Comparison of ENCODE assay signal across 16 cellular contexts in genomic region chr14:98580131-98580678, GRCh38.
DNase-seq lines count a peak whose midpoint lies in the region; ATAC-seq, FAIRE-seq and TF ChIP-seq lines count a peak whose summit lies in the region.
"Had no signal": no experiment of that assay in that cellular context is flagged by ENCODE, and none has a peak within 500 bp of the region (broad histone marks: within the 10 kb centered on the region; RNA-seq: fewer than 3 reads in every experiment).

No MANE protein-coding gene starts in this region.

- no peak overlapping the region for H3K27ac ChIP-seq in A549

- no peaks in the 10 kb centered on the region for H3K9me3 ChIP-seq in A549

- TF ChIP-seq RAD21 in A549 (conservative IDR thresholded peaks at IDR 0.05 in 1 of 2, IDR thresholded peaks at IDR 0.05 in 1 of 2) = no peak

- CTCF ChIA-PET in A549 (lab: Yijun Ruan, JAX) = no interaction called here

- TF ChIP-seq EP300 in A549 (IDR thresholded peaks at IDR 0.05) = no peak

- H3K4me2 ChIP-seq in A549 = no peak overlapping the region

- H3K4me3 ChIP-seq in A549 (no peak overlapping the region), GM12865 (ENCODE audit: low read depth, low read length) (no peak overlapping the region), epithelial cell of esophagus (ENCODE audit: low read length) (no peak overlapping the region)

- TF ChIP-seq CTCF in A549 (IDR thresholded peaks at IDR 0.05) (no peak), GM12865 (IDR thresholded peaks at IDR 0.05; ENCODE audit: insufficient read depth, low read depth, low read length, missing control alignments) (no peak), epithelial cell of esophagus (IDR thresholded peaks at IDR 0.05; ENCODE audit: insufficient read depth, low read depth, low read length, missing control alignments) (no peak)

- POLR2A ChIA-PET in A549 (lab: Yijun Ruan, JAX) = no interaction called here

- H3K4me1 ChIP-seq in A549 = no peaks in the 10 kb centered on the region

- 3% methylated on average over 3 of the region's 3 CpGs for WGBS in A549 (ENCODE audit: missing lambda C conversion rate)

- no peak for ATAC-seq in A549
- ATAC-seq in GM19463 (IDR thresholded peaks at IDR 0.05; ENCODE audit: unreplicated experiment) = no peak
- ATAC-seq: effector memory CD8-positive, alpha-beta T cell; stimulated activated naive CD8-positive, alpha-beta T cell treated with anti-CD3 and anti-CD28 coated beads, Interleukin-15, Interleukin-2, amounts not matched to agents 100 U/mL and 50 U/mL, for 24 hours had no signal

- FAIRE-seq in A549 (lab: Jason Lieb, UNC) = no peak
- FAIRE-seq: HTR-8/SVneo had no signal

- TF ChIP-seq POLR2A in A549 (IDR thresholded peaks at IDR 0.05; ENCODE audit: low read length) = no peak

- DNase-seq in A549 (ENCODE audit: low read depth in 1 of 2, low spot score in 1 of 2) = no peak
- peak; percentile 11 for DNase-seq in GM12865 (ENCODE audit: low read depth)
- peak; percentile 8 for DNase-seq in RPMI7951 (ENCODE audit: low read depth)
- peak; percentile 66 for DNase-seq in epithelial cell of esophagus (ENCODE audit: low read depth)
- DNase-seq in HK-2 (ENCODE audit: unreplicated experiment) = no peak
- DNase-seq in DMS53 (lab: John Stamatoyannopoulos, UW) = no peak
- DNase-seq in HT-29 (ENCODE audit: low spot score) = no peak
- DNase-seq: activated CD8-positive, alpha-beta memory T cell treated with anti-CD3 and anti-CD28 coated beads, Interleukin-2, amount 50 U/mL, for 4 hours; anterior cingulate cortex; effector memory CD8-positive, alpha-beta T cell; head of caudate nucleus; NCI-H1694 treated with DMSO at 0.1 percent for 48 hours; posterior cingulate gyrus; stimulated activated naive CD8-positive, alpha-beta T cell treated with anti-CD3 and anti-CD28 coated beads, Interleukin-15, Interleukin-2, amounts not matched to agents 100 U/mL and 50 U/mL, for 24 hours had no signal

TF ChIP-seq in A549, 52 proteins besides CTCF, POLR2A, EP300 and RAD21:
- TF ChIP-seq ZNF302 (CRISPR knock-in tag; IDR thresholded peaks at IDR 0.05) (no peak), FOSL2 (IDR thresholded peaks at IDR 0.05) (no peak), FOSL2 (CRISPR knock-in tag; IDR thresholded peaks at IDR 0.05) (no peak), KDM5A (IDR thresholded peaks at IDR 0.05) (no peak), REST (IDR thresholded peaks at IDR 0.05) (peak; percentile 71), CHD2 (IDR thresholded peaks at IDR 0.05; ENCODE audit: low read length, partially characterized antibody) (no peak)
TF ChIP-seq in A549: peak in this region for 1.

Comparison
In these comparisons a context has a peak if more than half of its experiments do, and no peak if none do; other contexts are left out.
1. DNase-seq: peak in GM12865 (single experiment), RPMI7951 (single experiment) and epithelial cell of esophagus (single experiment); none in A549 (0 of 2), HK-2 (single experiment), DMS53 (single experiment) and HT-29 (single experiment).